ENCODE assay signal across 10 cellular contexts in genomic region chr16:57147381-57148191, GRCh38. TPM values are rescaled to one million over a fixed set of nuclear protein-coding genes. Genes with fewer than 3 reads are reported as not detected.
DNase-seq lines count a peak whose midpoint lies in the region; ATAC-seq and TF ChIP-seq lines count a peak whose summit lies in the region.
"Had no signal": no experiment of that assay in that cellular context is flagged by ENCODE, and none has a peak within 500 bp of the region (broad histone marks: within the 10 kb centered on the region; RNA-seq: fewer than 3 reads in every experiment).

No MANE protein-coding gene starts in this region.

- H3K4me2 ChIP-seq in mesenchymal stem cell (ENCODE audit: low read length, poor library complexity, severe bottlenecking), result no peak overlapping the region

- no peaks in the 10 kb centered on the region for H3K9me3 Mint-ChIP-seq in dendritic cell treated with granulocyte-macrophage colony-stimulating factor and Interleukin-4, amounts not matched to agents 40 ng/mL and 50 ng/mL, for 4 days

- peaks cover 64% of the 10 kb centered on the region for H3K36me3 Mint-ChIP-seq in dendritic cell treated with granulocyte-macrophage colony-stimulating factor and Interleukin-4, amounts not matched to agents 40 ng/mL and 50 ng/mL, for 4 days (ENCODE audit: low read depth)

- H2BK15ac ChIP-seq in mesenchymal stem cell (ENCODE audit: low read depth, poor library complexity, severe bottlenecking), result no peak overlapping the region

- intact Hi-C loops in dendritic cell treated with granulocyte-macrophage colony-stimulating factor and Interleukin-4, amounts not matched to agents 40 ng/mL and 50 ng/mL, for 4 days (cut with micrococcal nuclease), result no loop called here

- peaks cover 45% of the 10 kb centered on the region for H3K4me1 Mint-ChIP-seq in dendritic cell treated with granulocyte-macrophage colony-stimulating factor and Interleukin-4, amounts not matched to agents 40 ng/mL and 50 ng/mL, for 4 days (ENCODE audit: low read depth)

- WGBS in HUES64, result 39% methylated on average over 14 of the region's 14 CpGs
- 73% methylated on average over 14 of the region's 14 CpGs for WGBS in mesenchymal stem cell

- H3K4me3 ChIP-seq in AG09309 (ENCODE audit: control insufficient read depth, low read depth, low read length) (no peak overlapping the region), HUES64 (ENCODE audit: low read length) (no peak overlapping the region), mesenchymal stem cell (ENCODE audit: insufficient read depth in 1 of 2, low read depth in 1 of 2, low read length in 2 of 2) (no peak overlapping the region)
- H3K4me3 ChIP-seq: colonic mucosa had no signal

- peak overlapping the region; percentile 62 for H3K27ac ChIP-seq in HUES64 (ENCODE audit: low read depth, low read length)
- H3K27ac ChIP-seq in mesenchymal stem cell (ENCODE audit: low read length, poor library complexity, severe bottlenecking), result no peak overlapping the region
- H3K27ac ChIP-seq: colonic mucosa had no signal

- H3K9me3 ChIP-seq in HUES64 (ENCODE audit: insufficient read depth, low read depth, low read length) (no peaks in the 10 kb centered on the region), mesenchymal stem cell (ENCODE audit: control insufficient read depth, low read length) (no peaks in the 10 kb centered on the region)
- H3K9me3 ChIP-seq: colonic mucosa had no signal

- peaks cover 34% of the 10 kb centered on the region for H3K4me1 ChIP-seq in HUES64 (ENCODE audit: insufficient read depth, low read length)
- H3K4me1 ChIP-seq in mesenchymal stem cell (ENCODE audit: control insufficient read depth, insufficient read depth, low read depth, low read length), result peaks cover 22% of the 10 kb centered on the region

- TF ChIP-seq CTCF in AG09309 (IDR thresholded peaks at IDR 0.05; ENCODE audit: control insufficient read depth, insufficient read depth, low read depth, low read length, missing control alignments), result no peak

- H2BK120ac ChIP-seq in mesenchymal stem cell (ENCODE audit: low read depth, low read length), result no peak overlapping the region

- H3K79me1 ChIP-seq in mesenchymal stem cell (replicated peaks; ENCODE audit: low read length, poor library complexity, severe bottlenecking), result no peaks in the 10 kb centered on the region

- H3K27me3 Mint-ChIP-seq in dendritic cell treated with granulocyte-macrophage colony-stimulating factor and Interleukin-4, amounts not matched to agents 40 ng/mL and 50 ng/mL, for 4 days, result no peaks in the 10 kb centered on the region

- no peak overlapping the region for H3K18ac ChIP-seq in mesenchymal stem cell (ENCODE audit: low read depth in 1 of 2, low read length in 2 of 2)

- no peak overlapping the region for H2AFZ ChIP-seq in mesenchymal stem cell (ENCODE audit: low read depth, low read length)

- H3K4me3 Mint-ChIP-seq in dendritic cell treated with granulocyte-macrophage colony-stimulating factor and Interleukin-4, amounts not matched to agents 40 ng/mL and 50 ng/mL, for 4 days, result no peak overlapping the region

- no peak overlapping the region for H2AK5ac ChIP-seq in mesenchymal stem cell (ENCODE audit: low read length, severe bottlenecking)

- H3K36me3 ChIP-seq in HUES64 (ENCODE audit: insufficient read depth, low read length) (peaks cover 5% of the 10 kb centered on the region), mesenchymal stem cell (ENCODE audit: control insufficient read depth in 1 of 2, insufficient read depth in 2 of 2, low read depth in 1 of 2, low read length in 2 of 2) (peaks cover 15 to 39% of the 10 kb centered on the region in 2 experiments)
- H3K36me3 ChIP-seq: colonic mucosa had no signal

- DNase-seq in AG09309 (ENCODE audit: low read depth), result peak; percentile 51
- DNase-seq in mesenchymal stem cell, result no peak
- DNase-seq in hippocampal formation (lab: John Stamatoyannopoulos, UW), result no peak
- DNase-seq: colonic mucosa, DMS79 treated with DMSO at 0.1 percent for 48 hours had no signal

- H2BK5ac ChIP-seq in mesenchymal stem cell (ENCODE audit: low read depth, low read length, poor library complexity, severe bottlenecking), result no peak overlapping the region

- no peak overlapping the region for H3K14ac ChIP-seq in mesenchymal stem cell (ENCODE audit: low read length in 2 of 2)

- H3K27me3 ChIP-seq in HUES64 (ENCODE audit: insufficient read depth, low read length) (no peaks in the 10 kb centered on the region), mesenchymal stem cell (ENCODE audit: control insufficient read depth in 1 of 2, insufficient read depth in 1 of 2, low read length in 2 of 2) (no peaks in the 10 kb centered on the region)
- H3K27me3 ChIP-seq: colonic mucosa had no signal

- H3K9ac ChIP-seq in HUES64 (ENCODE audit: low read depth, low read length), result no peak overlapping the region
- H3K9ac ChIP-seq in mesenchymal stem cell (ENCODE audit: low read length), result peak overlapping the region; percentile 34

- H3K4ac ChIP-seq in mesenchymal stem cell (ENCODE audit: low read depth in 1 of 2, low read length in 2 of 2), result no peak overlapping the region

- H3K27ac Mint-ChIP-seq in dendritic cell treated with granulocyte-macrophage colony-stimulating factor and Interleukin-4, amounts not matched to agents 40 ng/mL and 50 ng/mL, for 4 days, result peak overlapping the region; percentile 39

- no peak overlapping the region for H4K91ac ChIP-seq in mesenchymal stem cell (ENCODE audit: low read length)

- no peak overlapping the region for H4K8ac ChIP-seq in mesenchymal stem cell (ENCODE audit: low read length)

- no peak overlapping the region for H2BK12ac ChIP-seq in mesenchymal stem cell (ENCODE audit: low read length in 2 of 2)

- no peak overlapping the region for H3K23ac ChIP-seq in mesenchymal stem cell (ENCODE audit: low read length in 2 of 2)

- ATAC-seq in HG02759 (IDR thresholded peaks at IDR 0.05; ENCODE audit: unreplicated experiment) (no peak), HG03521 (IDR thresholded peaks at IDR 0.05; ENCODE audit: unreplicated experiment) (no peak), GM18868 (IDR thresholded peaks at IDR 0.05; ENCODE audit: unreplicated experiment) (no peak)

RNA-seq across cellular contexts. Expression of gene PSME3IP1, which starts 38.3 kb away (rescaled TPM):
- polyA plus RNA-seq in HUES64 (2013, experiment 1 of 2), result 68.3 TPM
- polyA plus RNA-seq in HUES64 (2013, experiment 2 of 2), result 76.4 TPM
- 72.7 TPM for polyA plus RNA-seq in mesenchymal stem cell (2013, experiment 1 of 2)
- polyA plus RNA-seq in mesenchymal stem cell (2013, experiment 2 of 2), result 70.2 TPM

RNA-seq across cellular contexts. Expression of gene RSPRY1, which starts 38.5 kb away (rescaled TPM):
- 23.8 TPM for polyA plus RNA-seq in HUES64 (2013, experiment 1 of 2)
- polyA plus RNA-seq in HUES64 (2013, experiment 2 of 2), result 22.3 TPM
- polyA plus RNA-seq in mesenchymal stem cell (2013, experiment 1 of 2), result 55.6 TPM
- 53.4 TPM for polyA plus RNA-seq in mesenchymal stem cell (2013, experiment 2 of 2)

RNA-seq across cellular contexts. Expression of gene CPNE2, which starts 55.2 kb away (rescaled TPM):
- polyA plus RNA-seq in HUES64 (2013, experiment 1 of 2), result 14.3 TPM
- 24.5 TPM for polyA plus RNA-seq in HUES64 (2013, experiment 2 of 2)
- polyA plus RNA-seq in mesenchymal stem cell (2013, experiment 1 of 2), result 37.6 TPM
- polyA plus RNA-seq in mesenchymal stem cell (2013, experiment 2 of 2), result 39.4 TPM
